ENCODE assay signal across 8 cellular contexts in genomic region chr7:102479207-102479584, GRCh38. TPM values are rescaled to one million over a fixed set of nuclear protein-coding genes. Genes with fewer than 3 reads are reported as not detected.
DNase-seq lines count a peak whose midpoint lies in the region; ATAC-seq and TF ChIP-seq lines count a peak whose summit lies in the region.
"Not testable (repeated sequence)": the region's sequence is repeated elsewhere in the genome, so short reads cannot be mapped to it uniquely, and the experiment has no call there.

No MANE protein-coding gene starts in this region.

- not testable (repeated sequence) for H3K9me3 ChIP-seq in left lung; aorta (ENCODE audit: control insufficient read depth, low read length)

- H3K4me1 ChIP-seq in left lung; aorta (ENCODE audit: control insufficient read depth in 1 of 2, insufficient read depth in 2 of 2, low read length in 2 of 2): not testable (repeated sequence)

- not testable (repeated sequence) for H3K36me3 Mint-ChIP-seq in activated CD8-positive, alpha-beta memory T cell treated with anti-CD3 and anti-CD28 coated beads, Interleukin-2, amount 10 ng/mL, durations not matched to agents 7 days and 5 days

- H3K27ac ChIP-seq in left lung; aorta (ENCODE audit: low read depth in 1 of 2, low read length in 2 of 2): not testable (repeated sequence)

- WGBS in aorta, 2 donors, result 0% methylated on average over 2 of the region's 10 CpGs

- not testable (repeated sequence) for H3K4me1 Mint-ChIP-seq in activated CD8-positive, alpha-beta memory T cell treated with anti-CD3 and anti-CD28 coated beads, Interleukin-2, amount 10 ng/mL, durations not matched to agents 7 days and 5 days

- not testable (repeated sequence) for DNase-seq in activated CD8-positive, alpha-beta memory T cell treated with anti-CD3 and anti-CD28 coated beads, Interleukin-2, amount 10 ng/mL, durations not matched to agents 7 days and 5 days; left lung; aorta

- H3K36me3 ChIP-seq in left lung; aorta (ENCODE audit: control insufficient read depth in 1 of 2, insufficient read depth in 2 of 2, low read length in 1 of 2): not testable (repeated sequence)

- not testable (repeated sequence) for H3K27ac Mint-ChIP-seq in activated CD8-positive, alpha-beta memory T cell treated with anti-CD3 and anti-CD28 coated beads, Interleukin-2, amount 10 ng/mL, durations not matched to agents 7 days and 5 days

- peak overlapping the region in 1 of 2 donors; percentile 35 for H3K4me3 ChIP-seq in left lung
- not testable (repeated sequence) for H3K4me3 ChIP-seq in aorta (ENCODE audit: low read length in 2 of 2)

- not testable (repeated sequence) for H3K27me3 Mint-ChIP-seq in activated CD8-positive, alpha-beta memory T cell treated with anti-CD3 and anti-CD28 coated beads, Interleukin-2, amount 10 ng/mL, durations not matched to agents 7 days and 5 days

- TF ChIP-seq CTCF in left lung (IDR thresholded peaks at IDR 0.05), result not testable (repeated sequence)

- H3K4me3 Mint-ChIP-seq in activated CD8-positive, alpha-beta memory T cell treated with anti-CD3 and anti-CD28 coated beads, Interleukin-2, amount 10 ng/mL, durations not matched to agents 7 days and 5 days, result not testable (repeated sequence)

- ATAC-seq in GM18907 (IDR thresholded peaks at IDR 0.05; ENCODE audit: unreplicated experiment) (peak; percentile 28), GM21423 (IDR thresholded peaks at IDR 0.05; ENCODE audit: unreplicated experiment) (peak; percentile 22), HG02759 (IDR thresholded peaks at IDR 0.05; ENCODE audit: unreplicated experiment) (peak; percentile 26), HG03103 (IDR thresholded peaks at IDR 0.05; ENCODE audit: low read depth, unreplicated experiment) (peak; percentile 15), HG03571 (IDR thresholded peaks at IDR 0.05; ENCODE audit: unreplicated experiment) (peak; percentile 18), left lung (peak; percentile 6), aorta (ENCODE audit: low FRiP score) (peak; percentile 2)
- ATAC-seq in activated CD8-positive, alpha-beta memory T cell treated with anti-CD3 and anti-CD28 coated beads, Interleukin-2, amount 10 ng/mL, durations not matched to agents 7 days and 5 days, result peak; percentile 11

- not testable (repeated sequence) for H3K27me3 ChIP-seq in left lung; aorta (ENCODE audit: control insufficient read depth in 1 of 2, insufficient read depth in 2 of 2, low read length in 1 of 2)

- CTCF ChIA-PET in activated CD8-positive, alpha-beta memory T cell treated with anti-CD3 and anti-CD28 coated beads, Interleukin-2, amount 10 ng/mL, durations not matched to agents 7 days and 5 days (lab: Charles Lee), result not testable (repeated sequence)

- intact Hi-C loops in left lung (cut with DNase I); aorta (cut with DNase I): not testable (repeated sequence)

- H3K9me3 Mint-ChIP-seq in activated CD8-positive, alpha-beta memory T cell treated with anti-CD3 and anti-CD28 coated beads, Interleukin-2, amount 10 ng/mL, durations not matched to agents 7 days and 5 days (ENCODE audit: low read depth), result not testable (repeated sequence)

RNA-seq across cellular contexts. Expression of gene POLR2J, which starts 0.5 kb away (rescaled TPM):
- total RNA-seq in activated CD8-positive, alpha-beta memory T cell treated with anti-CD3 and anti-CD28 coated beads, Interleukin-2, amount 10 ng/mL, durations not matched to agents 7 days and 5 days, result 10 to 100 TPM; 52.9 to 56.7 TPM
- total RNA-seq in left lung (10 to 100 TPM; 30.5 to 39.0 TPM), aorta (10 to 100 TPM; 29.6 to 35.9 TPM)
- polyA plus RNA-seq in aorta, result 10 to 100 TPM; 90.0 to 92.9 TPM

RNA-seq across cellular contexts. Expression of gene LRWD1, which starts 14.4 kb away (rescaled TPM):
- total RNA-seq in activated CD8-positive, alpha-beta memory T cell treated with anti-CD3 and anti-CD28 coated beads, Interleukin-2, amount 10 ng/mL, durations not matched to agents 7 days and 5 days, result 10 to 100 TPM; 20.6 to 24.0 TPM
- total RNA-seq in left lung (10 to 100 TPM; 12.9 to 16.6 TPM), aorta (1 to 10 TPM; 8.6 to 9.4 TPM)
- polyA plus RNA-seq in aorta, result 10 to 100 TPM; 13.4 to 16.5 TPM

RNA-seq across cellular contexts. Expression of gene ALKBH4, which starts 14.5 kb away (rescaled TPM):
- 10 to 100 TPM; 11.2 to 14.6 TPM for total RNA-seq in activated CD8-positive, alpha-beta memory T cell treated with anti-CD3 and anti-CD28 coated beads, Interleukin-2, amount 10 ng/mL, durations not matched to agents 7 days and 5 days
- 1 to 10 TPM; 8.6 to 9.5 TPM for total RNA-seq in left lung
- total RNA-seq in aorta, result 1 to 10 TPM; 6.1 to 8.7 TPM
- polyA plus RNA-seq in aorta, result 10 to 100 TPM in 1 of 2 donors, 1 to 10 TPM in 1; 9.1 to 10.2 TPM

RNA-seq across cellular contexts. Expression of gene RASA4B, which starts 38.4 kb away (rescaled TPM):
- 10 to 100 TPM; 14.8 to 16.7 TPM for total RNA-seq in activated CD8-positive, alpha-beta memory T cell treated with anti-CD3 and anti-CD28 coated beads, Interleukin-2, amount 10 ng/mL, durations not matched to agents 7 days and 5 days
- total RNA-seq in left lung (10 to 100 TPM; 18.1 to 18.5 TPM), aorta (10 to 100 TPM; 44.1 to 81.9 TPM)
- polyA plus RNA-seq in aorta, result 10 to 100 TPM; 14.4 to 50.9 TPM

RNA-seq across cellular contexts. Expression of gene ORAI2, which starts 45.8 kb away (rescaled TPM):
- total RNA-seq in activated CD8-positive, alpha-beta memory T cell treated with anti-CD3 and anti-CD28 coated beads, Interleukin-2, amount 10 ng/mL, durations not matched to agents 7 days and 5 days, result 10 to 100 TPM; 58.1 to 73.7 TPM
- total RNA-seq in left lung, result 10 to 100 TPM; 22.3 to 38.2 TPM
- 10 to 100 TPM; 17.8 to 25.5 TPM for total RNA-seq in aorta
- 1 to 10 TPM; 3.1 to 7.4 TPM for polyA plus RNA-seq in aorta
